In genomic region chr11:12174145-12175143, GRCh38 we compare ENCODE assay signal across 1 cellular context.
TF ChIP-seq lines count a peak whose summit lies in the region.

No MANE protein-coding gene starts in this region.

TF ChIP-seq in GM12878, 131 proteins besides CTCF, POLR2A, EP300 and RAD21 (continued from another document and continues in another):
- no peak for TF ChIP-seq BCLAF1 (IDR thresholded peaks at IDR 0.05)
- TF ChIP-seq PML (IDR thresholded peaks at IDR 0.05; ENCODE audit: low read length) = peak; percentile 60; the same call in 1 of the 2 replicates
- TF ChIP-seq FOXK2 (IDR thresholded peaks at IDR 0.05) = peak; percentile 18; the same call in 1 of the 2 replicates
- peak; percentile 99 for TF ChIP-seq NFIC (IDR thresholded peaks at IDR 0.05; ENCODE audit: low read depth, low read length)
- TF ChIP-seq BMI1 (IDR thresholded peaks at IDR 0.05; ENCODE audit: borderline replicate concordance) = peak; percentile 84
- peak; percentile 69 for TF ChIP-seq ZNF24 (IDR thresholded peaks at IDR 0.05)
- TF ChIP-seq IKZF2 (IDR thresholded peaks at IDR 0.05) = peak; percentile 99
- TF ChIP-seq CHD4 (IDR thresholded peaks at IDR 0.05) = no peak
- peak; percentile 92 for TF ChIP-seq EED (IDR thresholded peaks at IDR 0.05; ENCODE audit: low read depth)
- peak; percentile 93 for TF ChIP-seq MTA2 (IDR thresholded peaks at IDR 0.05; ENCODE audit: low read depth)
- TF ChIP-seq ZNF384 (IDR thresholded peaks at IDR 0.05; ENCODE audit: borderline replicate concordance, low read depth, low read length) = peak; percentile 95
- TF ChIP-seq NBN (IDR thresholded peaks at IDR 0.05) = peak; percentile 77
- peak; percentile 62 for TF ChIP-seq SKIL (IDR thresholded peaks at IDR 0.05; ENCODE audit: low read depth, poor library complexity, severe bottlenecking)
- TF ChIP-seq POU2F2 (IDR thresholded peaks at IDR 0.05; ENCODE audit: borderline replicate concordance, low read depth, low read length) = peak; percentile 84; the same call in 2 of the 3 replicates
- peak; percentile 28; the same call in 1 of the 2 replicates for TF ChIP-seq SPI1 (IDR thresholded peaks at IDR 0.05; ENCODE audit: borderline replicate concordance, insufficient read depth, low read depth, low read length)
- TF ChIP-seq SMAD5 (IDR thresholded peaks at IDR 0.05; ENCODE audit: low read depth) = no peak
- peak; percentile 98 for TF ChIP-seq RUNX3 (IDR thresholded peaks at IDR 0.05; ENCODE audit: low read length)
- TF ChIP-seq ZNF217 (IDR thresholded peaks at IDR 0.05) = peak; percentile 87
- TF ChIP-seq NFYA (IDR thresholded peaks at IDR 0.05; ENCODE audit: borderline replicate concordance, low read depth, low read length) = no peak
- no peak; the same call in 1 of the 2 replicates for TF ChIP-seq RB1 (IDR thresholded peaks at IDR 0.05; ENCODE audit: borderline replicate concordance)
- TF ChIP-seq MTA3 (IDR thresholded peaks at IDR 0.05; ENCODE audit: borderline replicate concordance, low read length) = peak; percentile 84
- TF ChIP-seq MEF2A (IDR thresholded peaks at IDR 0.05; ENCODE audit: insufficient read depth, low read depth, low read length) = peak; percentile 99
- no peak for TF ChIP-seq EZH2 (IDR thresholded peaks at IDR 0.05; ENCODE audit: borderline replicate concordance, control insufficient read depth, low read depth, low read length)
- TF ChIP-seq SP1 (IDR thresholded peaks at IDR 0.05; ENCODE audit: low read depth, low read length) = peak; percentile 60
- peak; percentile 77 for TF ChIP-seq CBFB (IDR thresholded peaks at IDR 0.05; ENCODE audit: low read depth)
- TF ChIP-seq MXI1 (IDR thresholded peaks at IDR 0.05; ENCODE audit: low read depth, low read length) = no peak
- no peak for TF ChIP-seq MYB (IDR thresholded peaks at IDR 0.05; ENCODE audit: borderline replicate concordance, low read depth, low read length)
- TF ChIP-seq FOXM1 (IDR thresholded peaks at IDR 0.05; ENCODE audit: low read depth, low read length) = peak; percentile 96
- no peak for TF ChIP-seq NRF1 (conservative IDR thresholded peaks at IDR 0.05; ENCODE audit: low read depth, low read length)
- TF ChIP-seq PKNOX1 (IDR thresholded peaks at IDR 0.05) = peak; percentile 56
- peak; percentile 84; the same call in 1 of the 2 replicates for TF ChIP-seq TBL1XR1 (IDR thresholded peaks at IDR 0.05; ENCODE audit: low read depth, low read length)
- peak; percentile 93 for TF ChIP-seq JUND (IDR thresholded peaks at IDR 0.05; ENCODE audit: low read depth, low read length)
- peak; percentile 69 for TF ChIP-seq GABPA (IDR thresholded peaks at IDR 0.05; ENCODE audit: low read depth)
- peak; percentile 27 to 65; a peak in 2 of 4 replicates for TF ChIP-seq BHLHE40 (IDR thresholded peaks at IDR 0.05; ENCODE audit: borderline replicate concordance in 1 of 2, low read depth in 2 of 2, low read length in 1 of 2)
- TF ChIP-seq STAT3 (IDR thresholded peaks at IDR 0.05; ENCODE audit: low read depth, low read length) = peak; percentile 95; the same call in 1 of the 2 replicates
- TF ChIP-seq SMARCA5 (IDR thresholded peaks at IDR 0.05) = 0 out of 2 replicates have a peak, but pooled peaks have one; percentile 70
- TF ChIP-seq PAX5 (IDR thresholded peaks at IDR 0.05; ENCODE audit: borderline replicate concordance, low read depth, low read length) = peak; percentile 75
- TF ChIP-seq JUNB (IDR thresholded peaks at IDR 0.05) = peak; percentile 99
- 0 out of 2 replicates have a peak, but pooled peaks have one; percentile 67 for TF ChIP-seq GATAD2B (conservative IDR thresholded peaks at IDR 0.05; ENCODE audit: low read depth)
- TF ChIP-seq SIX5 (IDR thresholded peaks at IDR 0.05; ENCODE audit: low read depth, low read length, severe bottlenecking) = no peak
- TF ChIP-seq CEBPB (IDR thresholded peaks at IDR 0.05; ENCODE audit: borderline replicate concordance in 1 of 2, low read depth in 2 of 2, low read length in 2 of 2) = peak in 1 of 2 experiments; percentile 64; a peak in 1 of 4 replicates
- TF ChIP-seq KLF5 (IDR thresholded peaks at IDR 0.05; ENCODE audit: partially characterized antibody) = peak; percentile 57
- TF ChIP-seq ATF7 (IDR thresholded peaks at IDR 0.05; ENCODE audit: low read depth) = peak; percentile 96
- TF ChIP-seq ZBED1 (IDR thresholded peaks at IDR 0.05; ENCODE audit: borderline replicate concordance) = peak; percentile 81; the same call in 1 of the 2 replicates
- TF ChIP-seq TCF3 (IDR thresholded peaks at IDR 0.05; ENCODE audit: borderline replicate concordance, insufficient read depth, low read depth, low read length) = no peak
- TF ChIP-seq SIN3A (IDR thresholded peaks at IDR 0.05; ENCODE audit: low read depth, low read length) = no peak
- TF ChIP-seq BCL11A (IDR thresholded peaks at IDR 0.05; ENCODE audit: low read depth, low read length) = peak; percentile 97
- TF ChIP-seq CREM (IDR thresholded peaks at IDR 0.05; ENCODE audit: low read depth) = peak; percentile 96
- TF ChIP-seq BACH1 (IDR thresholded peaks at IDR 0.05; ENCODE audit: borderline replicate concordance) = peak; percentile 99
- TF ChIP-seq DPF2 (IDR thresholded peaks at IDR 0.05) = peak; percentile 96
- TF ChIP-seq IKZF1 (conservative IDR thresholded peaks at IDR 0.05) = peak; percentile 96
- peak; percentile 95 for TF ChIP-seq IRF4 (IDR thresholded peaks at IDR 0.05; ENCODE audit: low read depth, low read length)
- TF ChIP-seq ATF2 (IDR thresholded peaks at IDR 0.05; ENCODE audit: low read length) = peak; percentile 98
- no peak for TF ChIP-seq SREBF2 (IDR thresholded peaks at IDR 0.05; ENCODE audit: low read length)
- 0 out of 2 replicates have a peak, but pooled peaks have one; percentile 31 for TF ChIP-seq ASH2L (IDR thresholded peaks at IDR 0.05; ENCODE audit: borderline replicate concordance, low read depth)
- TF ChIP-seq ELK1 (IDR thresholded peaks at IDR 0.05; ENCODE audit: low read depth, low read length) = no peak
- no peak for TF ChIP-seq CEBPZ (IDR thresholded peaks at IDR 0.05; ENCODE audit: low read depth, low read length)
- peak; percentile 61 for TF ChIP-seq NR2F1 (conservative IDR thresholded peaks at IDR 0.05)
- peak; percentile 61; the same call in 1 of the 2 replicates for TF ChIP-seq TCF7 (IDR thresholded peaks at IDR 0.05; ENCODE audit: borderline replicate concordance)
- TF ChIP-seq ETV6 (conservative IDR thresholded peaks at IDR 0.05 in 1 of 2, IDR thresholded peaks at IDR 0.05 in 1 of 2; ENCODE audit: borderline replicate concordance in 1 of 2, low read depth in 1 of 2) = peak in 1 of 2 experiments; percentile 58; a peak in 1 of 4 replicates
- peak; percentile 70 for TF ChIP-seq E2F8 (IDR thresholded peaks at IDR 0.05; ENCODE audit: low read depth, partially characterized antibody)
